1 cellular context compared by ENCODE assay signal in the genomic region with DNA sequence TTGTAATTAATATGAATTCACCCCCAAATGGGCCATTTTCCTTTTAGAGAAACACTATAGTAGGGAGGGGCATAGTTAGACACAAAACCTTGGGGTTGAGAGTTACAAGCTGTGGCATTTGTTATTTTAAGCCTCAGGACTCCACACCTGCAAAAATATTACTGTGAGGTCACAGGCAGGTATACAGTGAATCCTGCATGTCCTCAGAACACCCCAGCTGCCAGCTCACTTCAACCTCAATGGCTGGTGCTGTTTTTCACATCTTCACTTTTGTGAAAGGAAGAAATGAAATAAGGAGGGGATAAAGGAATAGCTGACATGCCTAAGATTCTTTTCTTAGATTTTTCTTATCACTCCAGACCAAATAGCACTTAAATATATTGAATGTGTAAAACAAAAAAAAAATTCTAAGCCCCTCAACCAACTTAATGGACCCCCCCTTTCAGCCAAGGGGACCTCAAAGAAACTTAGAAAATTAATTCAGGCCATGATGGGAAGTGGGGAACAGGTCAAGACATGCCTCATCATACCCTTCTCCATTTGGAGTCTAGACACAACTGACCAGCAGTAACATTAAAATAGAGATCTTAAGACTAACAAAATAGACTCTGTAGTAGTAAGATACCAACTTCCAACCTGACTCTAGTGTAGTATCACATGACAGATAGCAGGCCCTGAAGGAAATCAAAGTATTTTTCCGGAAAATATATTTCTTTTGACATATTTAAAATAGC.
TF ChIP-seq lines count a peak whose summit lies in the region.

No MANE protein-coding gene starts in this region.

TF ChIP-seq in HEK293T, 16 proteins besides CTCF, POLR2A, EP300 and RAD21 (continued from another document):
- TF ChIP-seq, protein P1, sequence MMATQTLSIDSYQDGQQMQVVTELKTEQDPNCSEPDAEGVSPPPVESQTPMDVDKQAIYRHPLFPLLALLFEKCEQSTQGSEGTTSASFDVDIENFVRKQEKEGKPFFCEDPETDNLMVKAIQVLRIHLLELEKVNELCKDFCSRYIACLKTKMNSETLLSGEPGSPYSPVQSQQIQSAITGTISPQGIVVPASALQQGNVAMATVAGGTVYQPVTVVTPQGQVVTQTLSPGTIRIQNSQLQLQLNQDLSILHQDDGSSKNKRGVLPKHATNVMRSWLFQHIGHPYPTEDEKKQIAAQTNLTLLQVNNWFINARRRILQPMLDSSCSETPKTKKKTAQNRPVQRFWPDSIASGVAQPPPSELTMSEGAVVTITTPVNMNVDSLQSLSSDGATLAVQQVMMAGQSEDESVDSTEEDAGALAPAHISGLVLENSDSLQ (IDR thresholded peaks at IDR 0.05) = no peak
- TF ChIP-seq NFRKB (IDR thresholded peaks at IDR 0.05) (no peak), SP1 (IDR thresholded peaks at IDR 0.05) (no peak), TARDBP (IDR thresholded peaks at IDR 0.05) (no peak), LEF1 (IDR thresholded peaks at IDR 0.05; ENCODE audit: borderline replicate concordance) (no peak), CTBP1 (IDR thresholded peaks at IDR 0.05; ENCODE audit: borderline replicate concordance) (no peak), FOXA1 (IDR thresholded peaks at IDR 0.05) (no peak), FOXM1 (IDR thresholded peaks at IDR 0.05; ENCODE audit: borderline replicate concordance) (no peak), L3MBTL2 (conservative IDR thresholded peaks at IDR 0.05) (no peak), HDGF (IDR thresholded peaks at IDR 0.05; ENCODE audit: borderline replicate concordance) (no peak)
TF ChIP-seq in HEK293T: peak in this region for 0.
